1 cellular context compared by ENCODE assay signal in genomic region chr16:85615852-85616607, GRCh38.
A peak's percentile ranks its signal among the peaks of the same experiment; 100 is the strongest.
TF ChIP-seq lines count a peak whose summit lies in the region.

No MANE protein-coding gene starts in this region.

TF ChIP-seq in HepG2, 621 proteins besides CTCF, POLR2A, EP300 and RAD21 (continued from another document and continues in another):
- TF ChIP-seq NPAS2 (CRISPR knock-in tag; IDR thresholded peaks at IDR 0.05; ENCODE audit: borderline replicate concordance), result no peak
- peak; percentile 25; the same call in 1 of the 2 replicates for TF ChIP-seq ZSCAN9 (CRISPR knock-in tag; IDR thresholded peaks at IDR 0.05; ENCODE audit: borderline replicate concordance)
- TF ChIP-seq MAFF (IDR thresholded peaks at IDR 0.05; ENCODE audit: low read depth, low read length), result no peak
- TF ChIP-seq GABPB1 (CRISPR knock-in tag; IDR thresholded peaks at IDR 0.05), result peak; percentile 19; the same call in 1 of the 2 replicates
- no peak for TF ChIP-seq ATF7-NPFF (CRISPR knock-in tag; IDR thresholded peaks at IDR 0.05; ENCODE audit: low read depth)
- TF ChIP-seq ZSCAN31 (CRISPR knock-in tag; IDR thresholded peaks at IDR 0.05; ENCODE audit: low read depth), result no peak
- TF ChIP-seq ZNF792 (CRISPR knock-in tag; IDR thresholded peaks at IDR 0.05), result peak; percentile 33; the same call in 1 of the 2 replicates
- TF ChIP-seq RNF2 (conservative IDR thresholded peaks at IDR 0.05; ENCODE audit: low read depth), result no peak
- peak; percentile 31; the same call in 1 of the 2 replicates for TF ChIP-seq ZMYM3 (CRISPR knock-in tag; IDR thresholded peaks at IDR 0.05)
- peak; percentile 60 for TF ChIP-seq TAF15 (IDR thresholded peaks at IDR 0.05; ENCODE audit: low read depth, low read length, poor library complexity, severe bottlenecking)
- TF ChIP-seq GFI1 (CRISPR knock-in tag; IDR thresholded peaks at IDR 0.05; ENCODE audit: borderline replicate concordance), result no peak
- TF ChIP-seq MATR3 (CRISPR knock-in tag; IDR thresholded peaks at IDR 0.05), result no peak
- TF ChIP-seq MTA1 (CRISPR knock-in tag; IDR thresholded peaks at IDR 0.05; ENCODE audit: borderline replicate concordance), result no peak
- 0 out of 2 replicates have a peak, but pooled peaks have one; percentile 73 for TF ChIP-seq ZNF724P (CRISPR knock-in tag; IDR thresholded peaks at IDR 0.05; ENCODE audit: borderline replicate concordance)
- TF ChIP-seq EZH2 (conservative IDR thresholded peaks at IDR 0.05; ENCODE audit: low read depth, low read length), result no peak
- TF ChIP-seq ZNF572 (CRISPR knock-in tag; IDR thresholded peaks at IDR 0.05), result peak; percentile 81; the same call in 1 of the 2 replicates
- no peak for TF ChIP-seq ISX (CRISPR knock-in tag; conservative IDR thresholded peaks at IDR 0.05)
- TF ChIP-seq SOX5 (CRISPR knock-in tag; IDR thresholded peaks at IDR 0.05; ENCODE audit: borderline replicate concordance), result no peak
- peak; percentile 36; the same call in 1 of the 2 replicates for TF ChIP-seq ZNF331 (CRISPR knock-in tag; IDR thresholded peaks at IDR 0.05)
- no peak for TF ChIP-seq GATA4 (IDR thresholded peaks at IDR 0.05; ENCODE audit: borderline replicate concordance, low read depth)
- TF ChIP-seq ZBTB3 (CRISPR knock-in tag; IDR thresholded peaks at IDR 0.05; ENCODE audit: borderline replicate concordance, low read depth), result no peak
- TF ChIP-seq PHB2 (IDR thresholded peaks at IDR 0.05; ENCODE audit: partially characterized antibody), result no peak
- peak; percentile 62; the same call in 1 of the 2 replicates for TF ChIP-seq RFXAP (CRISPR knock-in tag; IDR thresholded peaks at IDR 0.05; ENCODE audit: borderline replicate concordance)
- 0 out of 2 replicates have a peak, but pooled peaks have one; percentile 52 for TF ChIP-seq TARDBP (CRISPR knock-in tag; IDR thresholded peaks at IDR 0.05)
- peak in 1 of 2 experiments; percentile 72; a peak in 2 of 4 replicates for TF ChIP-seq HMGXB4 (CRISPR knock-in tag; IDR thresholded peaks at IDR 0.05; ENCODE audit: borderline replicate concordance in 1 of 2, low read depth in 1 of 2)
- TF ChIP-seq ZFP91 (CRISPR knock-in tag; IDR thresholded peaks at IDR 0.05; ENCODE audit: borderline replicate concordance), result 0 out of 2 replicates have a peak, but pooled peaks have one; percentile 3
- TF ChIP-seq CREB3 (CRISPR knock-in tag; IDR thresholded peaks at IDR 0.05), result no peak
- no peak for TF ChIP-seq ZNF337 (CRISPR knock-in tag; IDR thresholded peaks at IDR 0.05; ENCODE audit: borderline replicate concordance, low read depth)
- 0 out of 2 replicates have a peak, but pooled peaks have one; percentile 34 for TF ChIP-seq ERF (CRISPR knock-in tag; IDR thresholded peaks at IDR 0.05)
- no peak for TF ChIP-seq KMT2A (CRISPR knock-in tag; IDR thresholded peaks at IDR 0.05)
- TF ChIP-seq MBD4 (IDR thresholded peaks at IDR 0.05; ENCODE audit: borderline replicate concordance, low read length), result no peak
- no peak for TF ChIP-seq CENPT (CRISPR knock-in tag; IDR thresholded peaks at IDR 0.05; ENCODE audit: low read depth)
- TF ChIP-seq, protein P1, sequence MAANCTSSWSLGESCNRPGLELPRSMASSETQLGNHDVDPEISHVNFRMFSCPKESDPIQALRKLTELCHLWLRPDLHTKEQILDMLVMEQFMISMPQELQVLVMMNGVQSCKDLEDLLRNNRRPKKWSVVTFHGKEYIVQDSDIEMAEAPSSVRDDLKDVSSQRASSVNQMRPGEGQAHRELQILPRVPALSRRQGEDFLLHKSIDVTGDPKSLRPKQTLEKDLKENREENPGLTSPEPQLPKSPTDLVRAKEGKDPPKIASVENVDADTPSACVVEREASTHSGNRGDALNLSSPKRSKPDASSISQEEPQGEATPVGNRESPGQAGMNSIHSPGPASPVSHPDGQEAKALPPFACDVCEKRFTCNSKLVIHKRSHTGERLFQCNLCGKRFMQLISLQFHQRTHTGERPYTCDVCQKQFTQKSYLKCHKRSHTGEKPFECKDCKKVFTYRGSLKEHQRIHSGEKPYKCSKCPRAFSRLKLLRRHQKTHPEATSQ (CRISPR knock-in tag; IDR thresholded peaks at IDR 0.05; ENCODE audit: borderline replicate concordance), result 0 out of 2 replicates have a peak, but pooled peaks have one; percentile 26
- no peak for TF ChIP-seq TSC22D2 (CRISPR knock-in tag; IDR thresholded peaks at IDR 0.05; ENCODE audit: borderline replicate concordance)
- TF ChIP-seq MIER2 (CRISPR knock-in tag; IDR thresholded peaks at IDR 0.05), result no peak
- TF ChIP-seq THYN1 (CRISPR knock-in tag; IDR thresholded peaks at IDR 0.05; ENCODE audit: borderline replicate concordance, low read depth), result 0 out of 2 replicates have a peak, but pooled peaks have one; percentile 33
- peak; percentile 38; the same call in 1 of the 2 replicates for TF ChIP-seq BCL6 (CRISPR knock-in tag; IDR thresholded peaks at IDR 0.05)
- TF ChIP-seq PRDM10 (CRISPR knock-in tag; IDR thresholded peaks at IDR 0.05; ENCODE audit: low read depth), result no peak
- no peak for TF ChIP-seq MIER3 (CRISPR knock-in tag; IDR thresholded peaks at IDR 0.05; ENCODE audit: borderline replicate concordance)
- TF ChIP-seq, protein P2, sequence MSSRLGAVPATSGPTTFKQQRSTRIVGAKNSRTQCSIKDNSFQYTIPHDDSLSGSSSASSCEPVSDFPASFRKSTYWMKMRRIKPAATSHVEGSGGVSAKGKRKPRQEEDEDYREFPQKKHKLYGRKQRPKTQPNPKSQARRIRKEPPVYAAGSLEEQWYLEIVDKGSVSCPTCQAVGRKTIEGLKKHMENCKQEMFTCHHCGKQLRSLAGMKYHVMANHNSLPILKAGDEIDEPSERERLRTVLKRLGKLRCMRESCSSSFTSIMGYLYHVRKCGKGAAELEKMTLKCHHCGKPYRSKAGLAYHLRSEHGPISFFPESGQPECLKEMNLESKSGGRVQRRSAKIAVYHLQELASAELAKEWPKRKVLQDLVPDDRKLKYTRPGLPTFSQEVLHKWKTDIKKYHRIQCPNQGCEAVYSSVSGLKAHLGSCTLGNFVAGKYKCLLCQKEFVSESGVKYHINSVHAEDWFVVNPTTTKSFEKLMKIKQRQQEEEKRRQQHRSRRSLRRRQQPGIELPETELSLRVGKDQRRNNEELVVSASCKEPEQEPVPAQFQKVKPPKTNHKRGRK (CRISPR knock-in tag; IDR thresholded peaks at IDR 0.05), result no peak
- TF ChIP-seq ZFP37 (CRISPR knock-in tag; IDR thresholded peaks at IDR 0.05; ENCODE audit: borderline replicate concordance), result no peak
- no peak for TF ChIP-seq MAF1 (CRISPR knock-in tag; IDR thresholded peaks at IDR 0.05; ENCODE audit: borderline replicate concordance)
- no peak for TF ChIP-seq ZNF468 (CRISPR knock-in tag; IDR thresholded peaks at IDR 0.05)
- TF ChIP-seq ARNTL (CRISPR knock-in tag; IDR thresholded peaks at IDR 0.05), result no peak
- 0 out of 2 replicates have a peak, but pooled peaks have one; percentile 25 for TF ChIP-seq POGK (CRISPR knock-in tag; conservative IDR thresholded peaks at IDR 0.05)
- no peak for TF ChIP-seq ZKSCAN1 (IDR thresholded peaks at IDR 0.05; ENCODE audit: low read length)
- TF ChIP-seq HDAC6 (IDR thresholded peaks at IDR 0.05; ENCODE audit: low read depth, low read length), result no peak
- no peak for TF ChIP-seq LBX2 (CRISPR knock-in tag; IDR thresholded peaks at IDR 0.05; ENCODE audit: borderline replicate concordance)
- no peak for TF ChIP-seq ZNF550 (CRISPR knock-in tag; IDR thresholded peaks at IDR 0.05; ENCODE audit: borderline replicate concordance)
- 0 out of 2 replicates have a peak, but pooled peaks have one; percentile 9 for TF ChIP-seq HDAC2 (CRISPR knock-in tag; IDR thresholded peaks at IDR 0.05)
- no peak for TF ChIP-seq ZNF292 (CRISPR knock-in tag; IDR thresholded peaks at IDR 0.05; ENCODE audit: borderline replicate concordance, low read depth)
- no peak for TF ChIP-seq MXD4 (CRISPR knock-in tag; IDR thresholded peaks at IDR 0.05)
- no peak for TF ChIP-seq ZNF614 (CRISPR knock-in tag; IDR thresholded peaks at IDR 0.05; ENCODE audit: borderline replicate concordance)
- no peak for TF ChIP-seq EEA1 (CRISPR knock-in tag; IDR thresholded peaks at IDR 0.05; ENCODE audit: borderline replicate concordance)
- TF ChIP-seq KLF11 (CRISPR knock-in tag; IDR thresholded peaks at IDR 0.05), result no peak
- TF ChIP-seq ZNF180 (CRISPR knock-in tag; IDR thresholded peaks at IDR 0.05; ENCODE audit: borderline replicate concordance, low read depth), result no peak
